1 cellular context compared by ENCODE assay signal in the genomic region with DNA sequence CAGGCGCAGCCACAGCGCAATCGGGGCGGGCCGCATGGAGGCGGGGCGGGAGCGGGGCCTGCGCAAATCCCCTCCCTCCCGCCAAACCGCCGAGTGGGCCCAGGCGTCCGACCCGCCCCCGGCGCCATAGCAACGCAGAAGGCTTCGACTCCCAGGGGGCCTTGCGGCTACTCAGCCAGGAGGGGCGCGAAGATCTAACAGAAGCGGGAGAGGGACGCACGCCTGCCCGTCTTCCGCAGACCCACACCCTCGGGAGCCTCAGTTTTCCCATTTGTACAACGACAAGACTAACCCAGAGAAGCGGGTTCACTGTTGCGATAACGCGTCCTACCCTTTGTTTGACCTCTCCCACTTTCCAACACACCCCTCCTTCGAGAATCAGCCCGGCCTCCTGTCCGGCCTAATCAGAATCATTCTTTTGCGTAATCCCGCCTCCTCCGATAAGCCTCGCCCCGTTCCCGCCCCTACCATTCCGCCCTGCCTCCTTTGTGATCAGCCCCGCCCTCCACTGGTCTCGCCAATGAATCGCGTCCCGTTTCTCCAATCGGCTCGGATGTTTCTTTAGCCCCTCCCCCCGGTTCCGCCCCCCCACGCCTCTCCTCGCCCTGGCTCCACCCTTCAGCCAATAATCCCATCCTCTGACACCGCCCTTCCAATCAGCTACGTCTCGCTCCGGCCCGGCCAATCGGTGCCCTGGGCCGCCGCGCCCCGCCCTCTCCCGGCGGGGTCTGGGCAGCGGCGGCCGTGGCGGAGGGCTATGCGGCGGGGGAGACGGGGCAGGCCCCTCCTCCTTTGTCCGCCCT.
TF ChIP-seq lines count a peak whose summit lies in the region.

A gene (minus strand): TSS at position 40 of the 803 bp plus-strand sequence. CDS start 4 bp downstream, at position 36.

TF ChIP-seq in HepG2, 621 proteins besides CTCF, POLR2A, EP300 and RAD21 (continued from another document and continues in another):
- TF ChIP-seq, protein P1, sequence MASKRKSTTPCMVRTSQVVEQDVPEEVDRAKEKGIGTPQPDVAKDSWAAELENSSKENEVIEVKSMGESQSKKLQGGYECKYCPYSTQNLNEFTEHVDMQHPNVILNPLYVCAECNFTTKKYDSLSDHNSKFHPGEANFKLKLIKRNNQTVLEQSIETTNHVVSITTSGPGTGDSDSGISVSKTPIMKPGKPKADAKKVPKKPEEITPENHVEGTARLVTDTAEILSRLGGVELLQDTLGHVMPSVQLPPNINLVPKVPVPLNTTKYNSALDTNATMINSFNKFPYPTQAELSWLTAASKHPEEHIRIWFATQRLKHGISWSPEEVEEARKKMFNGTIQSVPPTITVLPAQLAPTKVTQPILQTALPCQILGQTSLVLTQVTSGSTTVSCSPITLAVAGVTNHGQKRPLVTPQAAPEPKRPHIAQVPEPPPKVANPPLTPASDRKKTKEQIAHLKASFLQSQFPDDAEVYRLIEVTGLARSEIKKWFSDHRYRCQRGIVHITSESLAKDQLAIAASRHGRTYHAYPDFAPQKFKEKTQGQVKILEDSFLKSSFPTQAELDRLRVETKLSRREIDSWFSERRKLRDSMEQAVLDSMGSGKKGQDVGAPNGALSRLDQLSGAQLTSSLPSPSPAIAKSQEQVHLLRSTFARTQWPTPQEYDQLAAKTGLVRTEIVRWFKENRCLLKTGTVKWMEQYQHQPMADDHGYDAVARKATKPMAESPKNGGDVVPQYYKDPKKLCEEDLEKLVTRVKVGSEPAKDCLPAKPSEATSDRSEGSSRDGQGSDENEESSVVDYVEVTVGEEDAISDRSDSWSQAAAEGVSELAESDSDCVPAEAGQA (IDR thresholded peaks at IDR 0.05; ENCODE audit: low read depth): no peak
- TF ChIP-seq, protein P1 (CRISPR knock-in tag; IDR thresholded peaks at IDR 0.05; ENCODE audit: borderline replicate concordance): no peak
- TF ChIP-seq, protein P2, sequence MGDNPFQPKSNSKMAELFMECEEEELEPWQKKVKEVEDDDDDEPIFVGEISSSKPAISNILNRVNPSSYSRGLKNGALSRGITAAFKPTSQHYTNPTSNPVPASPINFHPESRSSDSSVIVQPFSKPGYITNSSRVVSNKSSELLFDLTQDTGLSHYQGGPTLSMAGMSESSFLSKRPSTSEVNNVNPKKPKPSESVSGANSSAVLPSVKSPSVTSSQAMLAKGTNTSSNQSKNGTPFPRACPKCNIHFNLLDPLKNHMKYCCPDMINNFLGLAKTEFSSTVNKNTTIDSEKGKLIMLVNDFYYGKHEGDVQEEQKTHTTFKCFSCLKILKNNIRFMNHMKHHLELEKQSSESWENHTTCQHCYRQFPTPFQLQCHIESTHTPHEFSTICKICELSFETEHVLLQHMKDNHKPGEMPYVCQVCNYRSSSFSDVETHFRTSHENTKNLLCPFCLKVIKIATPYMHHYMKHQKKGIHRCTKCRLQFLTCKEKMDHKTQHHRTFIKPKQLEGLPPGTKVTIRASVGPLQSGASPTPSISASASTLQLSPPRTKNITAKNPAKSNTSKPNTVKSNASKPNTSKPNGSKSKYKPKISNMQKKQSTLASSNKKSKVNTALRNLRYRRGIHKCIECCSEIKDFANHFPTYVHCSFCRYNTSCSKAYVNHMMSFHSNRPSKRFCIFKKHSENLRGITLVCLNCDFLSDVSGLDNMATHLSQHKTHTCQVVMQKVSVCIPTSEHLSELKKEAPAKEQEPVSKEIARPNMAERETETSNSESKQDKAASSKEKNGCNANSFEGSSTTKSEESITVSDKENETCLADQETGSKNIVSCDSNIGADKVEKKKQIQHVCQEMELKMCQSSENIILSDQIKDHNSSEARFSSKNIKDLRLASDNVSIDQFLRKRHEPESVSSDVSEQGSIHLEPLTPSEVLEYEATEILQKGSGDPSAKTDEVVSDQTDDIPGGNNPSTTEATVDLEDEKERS (CRISPR knock-in tag; IDR thresholded peaks at IDR 0.05): no peak
- peak; percentile 93 for TF ChIP-seq U2AF2 (IDR thresholded peaks at IDR 0.05; ENCODE audit: low read depth, low read length)
- no peak for TF ChIP-seq ZNF44 (CRISPR knock-in tag; IDR thresholded peaks at IDR 0.05)
- TF ChIP-seq, protein P3, sequence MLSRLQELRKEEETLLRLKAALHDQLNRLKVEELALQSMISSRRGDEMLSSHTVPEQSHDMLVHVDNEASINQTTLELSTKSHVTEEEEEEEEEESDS (CRISPR knock-in tag; IDR thresholded peaks at IDR 0.05; ENCODE audit: borderline replicate concordance): 0 out of 2 replicates have a peak, but pooled peaks have one; percentile 74
- peak; percentile 81 for TF ChIP-seq SP2 (CRISPR knock-in tag; IDR thresholded peaks at IDR 0.05)
- TF ChIP-seq BRD4 (CRISPR knock-in tag; IDR thresholded peaks at IDR 0.05): no peak
- no peak for TF ChIP-seq MIXL1 (CRISPR knock-in tag; IDR thresholded peaks at IDR 0.05)
- TF ChIP-seq, protein P4, sequence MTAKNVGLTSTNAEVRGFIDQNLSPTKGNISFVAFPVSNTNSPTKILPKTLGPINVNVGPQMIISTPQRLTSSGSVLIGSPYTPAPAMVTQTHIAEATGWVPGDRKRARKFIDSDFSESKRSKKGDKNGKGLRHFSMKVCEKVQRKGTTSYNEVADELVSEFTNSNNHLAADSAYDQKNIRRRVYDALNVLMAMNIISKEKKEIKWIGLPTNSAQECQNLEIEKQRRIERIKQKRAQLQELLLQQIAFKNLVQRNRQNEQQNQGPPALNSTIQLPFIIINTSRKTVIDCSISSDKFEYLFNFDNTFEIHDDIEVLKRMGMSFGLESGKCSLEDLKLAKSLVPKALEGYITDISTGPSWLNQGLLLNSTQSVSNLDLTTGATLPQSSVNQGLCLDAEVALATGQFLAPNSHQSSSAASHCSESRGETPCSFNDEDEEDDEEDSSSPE (CRISPR knock-in tag; IDR thresholded peaks at IDR 0.05): peak; percentile 76
- TF ChIP-seq, protein P5, sequence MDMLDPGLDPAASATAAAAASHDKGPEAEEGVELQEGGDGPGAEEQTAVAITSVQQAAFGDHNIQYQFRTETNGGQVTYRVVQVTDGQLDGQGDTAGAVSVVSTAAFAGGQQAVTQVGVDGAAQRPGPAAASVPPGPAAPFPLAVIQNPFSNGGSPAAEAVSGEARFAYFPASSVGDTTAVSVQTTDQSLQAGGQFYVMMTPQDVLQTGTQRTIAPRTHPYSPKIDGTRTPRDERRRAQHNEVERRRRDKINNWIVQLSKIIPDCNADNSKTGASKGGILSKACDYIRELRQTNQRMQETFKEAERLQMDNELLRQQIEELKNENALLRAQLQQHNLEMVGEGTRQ (IDR thresholded peaks at IDR 0.05; ENCODE audit: low read depth, low read length): no peak
- TF ChIP-seq, protein P5 (CRISPR knock-in tag; IDR thresholded peaks at IDR 0.05; ENCODE audit: borderline replicate concordance): no peak
- TF ChIP-seq MXD4 (CRISPR knock-in tag; IDR thresholded peaks at IDR 0.05): peak; percentile 59
- 0 out of 2 replicates have a peak, but pooled peaks have one; percentile 76 for TF ChIP-seq CC2D1A (CRISPR knock-in tag; IDR thresholded peaks at IDR 0.05)
- peak; percentile 64 for TF ChIP-seq ATF7-NPFF (CRISPR knock-in tag; IDR thresholded peaks at IDR 0.05; ENCODE audit: low read depth)
- TF ChIP-seq TP53 (CRISPR knock-in tag; conservative IDR thresholded peaks at IDR 0.05): no peak
- TF ChIP-seq HDAC2 (CRISPR knock-in tag; IDR thresholded peaks at IDR 0.05): peak; percentile 54; the same call in 1 of the 2 replicates
- peak; percentile 55 for TF ChIP-seq THAP11 (CRISPR knock-in tag; IDR thresholded peaks at IDR 0.05)
- TF ChIP-seq SP4 (CRISPR knock-in tag; IDR thresholded peaks at IDR 0.05): peak; percentile 69
- TF ChIP-seq, protein P6, sequence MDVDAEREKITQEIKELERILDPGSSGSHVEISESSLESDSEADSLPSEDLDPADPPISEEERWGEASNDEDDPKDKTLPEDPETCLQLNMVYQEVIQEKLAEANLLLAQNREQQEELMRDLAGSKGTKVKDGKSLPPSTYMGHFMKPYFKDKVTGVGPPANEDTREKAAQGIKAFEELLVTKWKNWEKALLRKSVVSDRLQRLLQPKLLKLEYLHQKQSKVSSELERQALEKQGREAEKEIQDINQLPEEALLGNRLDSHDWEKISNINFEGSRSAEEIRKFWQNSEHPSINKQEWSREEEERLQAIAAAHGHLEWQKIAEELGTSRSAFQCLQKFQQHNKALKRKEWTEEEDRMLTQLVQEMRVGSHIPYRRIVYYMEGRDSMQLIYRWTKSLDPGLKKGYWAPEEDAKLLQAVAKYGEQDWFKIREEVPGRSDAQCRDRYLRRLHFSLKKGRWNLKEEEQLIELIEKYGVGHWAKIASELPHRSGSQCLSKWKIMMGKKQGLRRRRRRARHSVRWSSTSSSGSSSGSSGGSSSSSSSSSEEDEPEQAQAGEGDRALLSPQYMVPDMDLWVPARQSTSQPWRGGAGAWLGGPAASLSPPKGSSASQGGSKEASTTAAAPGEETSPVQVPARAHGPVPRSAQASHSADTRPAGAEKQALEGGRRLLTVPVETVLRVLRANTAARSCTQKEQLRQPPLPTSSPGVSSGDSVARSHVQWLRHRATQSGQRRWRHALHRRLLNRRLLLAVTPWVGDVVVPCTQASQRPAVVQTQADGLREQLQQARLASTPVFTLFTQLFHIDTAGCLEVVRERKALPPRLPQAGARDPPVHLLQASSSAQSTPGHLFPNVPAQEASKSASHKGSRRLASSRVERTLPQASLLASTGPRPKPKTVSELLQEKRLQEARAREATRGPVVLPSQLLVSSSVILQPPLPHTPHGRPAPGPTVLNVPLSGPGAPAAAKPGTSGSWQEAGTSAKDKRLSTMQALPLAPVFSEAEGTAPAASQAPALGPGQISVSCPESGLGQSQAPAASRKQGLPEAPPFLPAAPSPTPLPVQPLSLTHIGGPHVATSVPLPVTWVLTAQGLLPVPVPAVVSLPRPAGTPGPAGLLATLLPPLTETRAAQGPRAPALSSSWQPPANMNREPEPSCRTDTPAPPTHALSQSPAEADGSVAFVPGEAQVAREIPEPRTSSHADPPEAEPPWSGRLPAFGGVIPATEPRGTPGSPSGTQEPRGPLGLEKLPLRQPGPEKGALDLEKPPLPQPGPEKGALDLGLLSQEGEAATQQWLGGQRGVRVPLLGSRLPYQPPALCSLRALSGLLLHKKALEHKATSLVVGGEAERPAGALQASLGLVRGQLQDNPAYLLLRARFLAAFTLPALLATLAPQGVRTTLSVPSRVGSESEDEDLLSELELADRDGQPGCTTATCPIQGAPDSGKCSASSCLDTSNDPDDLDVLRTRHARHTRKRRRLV (CRISPR knock-in tag; IDR thresholded peaks at IDR 0.05): peak; percentile 87; the same call in 1 of the 2 replicates
- TF ChIP-seq, protein P7, sequence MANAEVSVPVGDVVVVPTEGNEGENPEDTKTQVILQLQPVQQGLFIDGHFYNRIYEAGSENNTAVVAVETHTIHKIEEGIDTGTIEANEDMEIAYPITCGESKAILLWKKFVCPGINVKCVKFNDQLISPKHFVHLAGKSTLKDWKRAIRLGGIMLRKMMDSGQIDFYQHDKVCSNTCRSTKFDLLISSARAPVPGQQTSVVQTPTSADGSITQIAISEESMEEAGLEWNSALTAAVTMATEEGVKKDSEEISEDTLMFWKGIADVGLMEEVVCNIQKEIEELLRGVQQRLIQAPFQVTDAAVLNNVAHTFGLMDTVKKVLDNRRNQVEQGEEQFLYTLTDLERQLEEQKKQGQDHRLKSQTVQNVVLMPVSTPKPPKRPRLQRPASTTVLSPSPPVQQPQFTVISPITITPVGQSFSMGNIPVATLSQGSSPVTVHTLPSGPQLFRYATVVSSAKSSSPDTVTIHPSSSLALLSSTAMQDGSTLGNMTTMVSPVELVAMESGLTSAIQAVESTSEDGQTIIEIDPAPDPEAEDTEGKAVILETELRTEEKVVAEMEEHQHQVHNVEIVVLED (CRISPR knock-in tag; IDR thresholded peaks at IDR 0.05; ENCODE audit: borderline replicate concordance): peak; percentile 31; the same call in 1 of the 2 replicates
- TF ChIP-seq, protein P8, sequence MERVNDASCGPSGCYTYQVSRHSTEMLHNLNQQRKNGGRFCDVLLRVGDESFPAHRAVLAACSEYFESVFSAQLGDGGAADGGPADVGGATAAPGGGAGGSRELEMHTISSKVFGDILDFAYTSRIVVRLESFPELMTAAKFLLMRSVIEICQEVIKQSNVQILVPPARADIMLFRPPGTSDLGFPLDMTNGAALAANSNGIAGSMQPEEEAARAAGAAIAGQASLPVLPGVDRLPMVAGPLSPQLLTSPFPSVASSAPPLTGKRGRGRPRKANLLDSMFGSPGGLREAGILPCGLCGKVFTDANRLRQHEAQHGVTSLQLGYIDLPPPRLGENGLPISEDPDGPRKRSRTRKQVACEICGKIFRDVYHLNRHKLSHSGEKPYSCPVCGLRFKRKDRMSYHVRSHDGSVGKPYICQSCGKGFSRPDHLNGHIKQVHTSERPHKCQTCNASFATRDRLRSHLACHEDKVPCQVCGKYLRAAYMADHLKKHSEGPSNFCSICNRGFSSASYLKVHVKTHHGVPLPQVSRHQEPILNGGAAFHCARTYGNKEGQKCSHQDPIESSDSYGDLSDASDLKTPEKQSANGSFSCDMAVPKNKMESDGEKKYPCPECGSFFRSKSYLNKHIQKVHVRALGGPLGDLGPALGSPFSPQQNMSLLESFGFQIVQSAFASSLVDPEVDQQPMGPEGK (CRISPR knock-in tag; IDR thresholded peaks at IDR 0.05): peak; percentile 83
- no peak for TF ChIP-seq ZNF510 (CRISPR knock-in tag; IDR thresholded peaks at IDR 0.05; ENCODE audit: low read depth)
- peak; percentile 92; the same call in 2 of the 3 replicates for TF ChIP-seq MXI1 (IDR thresholded peaks at IDR 0.05; ENCODE audit: borderline replicate concordance, low read depth, low read length)
- TF ChIP-seq RFX5 (IDR thresholded peaks at IDR 0.05; ENCODE audit: low read depth, low read length): 0 out of 2 replicates have a peak, but pooled peaks have one; percentile 9
- TF ChIP-seq ZSCAN21 (CRISPR knock-in tag; IDR thresholded peaks at IDR 0.05; ENCODE audit: borderline replicate concordance): no peak
- TF ChIP-seq ZNF619 (CRISPR knock-in tag; IDR thresholded peaks at IDR 0.05): no peak
- no peak; the same call in 1 of the 2 replicates for TF ChIP-seq CBFB (CRISPR knock-in tag; IDR thresholded peaks at IDR 0.05)
- no peak for TF ChIP-seq ZNF354B (CRISPR knock-in tag; IDR thresholded peaks at IDR 0.05)
